Comparison of ENCODE assay signal across 32 cellular contexts in the genomic region with DNA sequence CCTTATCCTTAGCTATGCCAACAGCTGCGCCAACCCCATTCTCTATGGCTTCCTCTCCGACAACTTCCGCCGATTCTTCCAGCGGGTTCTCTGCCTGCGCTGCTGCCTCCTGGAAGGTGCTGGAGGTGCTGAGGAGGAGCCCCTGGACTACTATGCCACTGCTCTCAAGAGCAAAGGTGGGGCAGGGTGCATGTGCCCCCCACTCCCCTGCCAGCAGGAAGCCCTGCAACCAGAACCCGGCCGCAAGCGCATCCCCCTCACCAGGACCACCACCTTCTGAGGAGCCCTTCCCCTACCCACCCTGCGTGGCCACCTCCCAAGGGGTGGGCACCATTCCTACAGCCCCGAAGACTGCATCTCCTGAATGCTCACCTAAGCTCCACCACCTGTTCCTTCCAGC. TPM values are rescaled to one million over a fixed set of nuclear protein-coding genes. Genes with fewer than 3 reads are reported as not detected.
"Had no signal": no experiment of that assay in that cellular context is flagged by ENCODE, and none has a peak within 500 bp of the region (broad histone marks: within the 10 kb centered on the region; RNA-seq: fewer than 3 reads in every experiment).

No MANE protein-coding gene starts in this region.

- H3K36me3 Mint-ChIP-seq: activated naive CD8-positive, alpha-beta T cell treated with anti-CD3 and anti-CD28 coated beads for 36 hours had no signal

- H3K36me3 ChIP-seq: breast epithelium, MG63, SJCRH30, WERI-Rb-1 had no signal

- H3K4me1 Mint-ChIP-seq: activated CD4-positive, alpha-beta T cell treated with anti-CD3 and anti-CD28 coated beads, Interleukin-2, amount 10 ng/mL, durations not matched to agents 24 days and 14 days; activated naive CD8-positive, alpha-beta T cell treated with anti-CD3 and anti-CD28 coated beads for 36 hours; activated T-helper 17 cell treated with anti-CD3 and anti-CD28 coated beads, Interleukin-2, amount 50 U/mL, for 72 hours had no signal

- DNase-seq: activated CD4-positive, alpha-beta T cell treated with anti-CD3 and anti-CD28 coated beads, Interleukin-2, amount 10 ng/mL, durations not matched to agents 24 days and 14 days; activated CD4-positive, alpha-beta T cell treated with anti-CD3 and anti-CD28 coated beads, Interleukin-2, amount 50 U/mL, for 4 hours; activated CD8-positive, alpha-beta T cell treated with anti-CD3 and anti-CD28 coated beads for 36 hours; activated effector memory CD4-positive, alpha-beta T cell treated with anti-CD3 and anti-CD28 coated beads, Interleukin-2, amount 50 U/mL, for 16 hours; activated naive CD4-positive, alpha-beta T cell; activated naive CD4-positive, alpha-beta T cell treated with anti-CD3 and anti-CD28 coated beads, Interleukin-2, amount 50 U/mL, for 16 hours; activated naive CD8-positive, alpha-beta T cell treated with anti-CD3 and anti-CD28 coated beads for 36 hours; activated T-cell treated with anti-CD3 and anti-CD28 coated beads, Interleukin-2, amount 50 U/mL, for 1 hour; activated T-cell treated with anti-CD3 and anti-CD28 coated beads, Interleukin-2, amount 50 U/mL, for 72 hours; amniotic stem cell; aorta; caudate nucleus; Karpas-422; MG63; NCI-H1048; NCI-H1436; NCI-H1694; NCI-H2029; NCI-H524 treated with DMSO at 0.1 percent for 48 hours; SHP77; T1000; WERI-Rb-1 had no signal

- H3K27ac ChIP-seq: breast epithelium, SJCRH30, SK-N-MC, WERI-Rb-1 had no signal

- H3K27ac Mint-ChIP-seq: activated CD4-positive, alpha-beta T cell treated with anti-CD3 and anti-CD28 coated beads, Interleukin-2, amount 10 ng/mL, durations not matched to agents 24 days and 14 days; activated CD8-positive, alpha-beta T cell treated with anti-CD3 and anti-CD28 coated beads for 36 hours; activated naive CD8-positive, alpha-beta T cell treated with anti-CD3 and anti-CD28 coated beads for 36 hours; activated T-cell treated with anti-CD3 and anti-CD28 coated beads, Interleukin-2, amount 50 U/mL, for 72 hours; activated T-helper 17 cell treated with anti-CD3 and anti-CD28 coated beads, Interleukin-2, amount 50 U/mL, for 72 hours had no signal

- H3K4me3 Mint-ChIP-seq: activated CD4-positive, alpha-beta T cell treated with anti-CD3 and anti-CD28 coated beads, Interleukin-2, amount 10 ng/mL, durations not matched to agents 24 days and 14 days; activated CD8-positive, alpha-beta T cell treated with anti-CD3 and anti-CD28 coated beads for 36 hours; activated naive CD8-positive, alpha-beta T cell treated with anti-CD3 and anti-CD28 coated beads for 36 hours; activated T-cell treated with anti-CD3 and anti-CD28 coated beads, Interleukin-2, amount 50 U/mL, for 72 hours; activated T-helper 17 cell treated with anti-CD3 and anti-CD28 coated beads, Interleukin-2, amount 50 U/mL, for 72 hours had no signal

- H3K27me3 ChIP-seq: MG63, SJCRH30 had no signal

- H3K9me3 Mint-ChIP-seq: activated CD4-positive, alpha-beta T cell treated with anti-CD3 and anti-CD28 coated beads, Interleukin-2, amount 10 ng/mL, durations not matched to agents 24 days and 14 days; activated CD8-positive, alpha-beta T cell treated with anti-CD3 and anti-CD28 coated beads for 36 hours; activated naive CD8-positive, alpha-beta T cell treated with anti-CD3 and anti-CD28 coated beads for 36 hours; activated T-cell treated with anti-CD3 and anti-CD28 coated beads, Interleukin-2, amount 50 U/mL, for 72 hours; activated T-helper 17 cell treated with anti-CD3 and anti-CD28 coated beads, Interleukin-2, amount 50 U/mL, for 72 hours had no signal

- H3K4me3 ChIP-seq: breast epithelium, MG63, SJCRH30, SK-N-MC had no signal

- ATAC-seq: activated CD8-positive, alpha-beta T cell treated with anti-CD3 and anti-CD28 coated beads for 36 hours; activated T-cell treated with anti-CD3 and anti-CD28 coated beads, Interleukin-2, amount 50 U/mL, for 72 hours; activated T-helper 17 cell treated with anti-CD3 and anti-CD28 coated beads, Interleukin-2, amount 50 U/mL, for 72 hours; Panc1 had no signal

- H3K9me3 ChIP-seq: breast epithelium, MG63, SJCRH30 had no signal

- H3K4me1 ChIP-seq: breast epithelium had no signal

RNA-seq across cellular contexts. Expression of a gene that starts 1.3 kb away (rescaled TPM):
- total RNA-seq: activated CD4-positive, alpha-beta T cell treated with anti-CD3 and anti-CD28 coated beads, Interleukin-2, amount 10 ng/mL, durations not matched to agents 24 days and 14 days; activated CD8-positive, alpha-beta memory T cell treated with anti-CD3 and anti-CD28 coated beads for 36 hours; activated CD8-positive, alpha-beta T cell treated with anti-CD3 and anti-CD28 coated beads for 36 hours; activated naive CD8-positive, alpha-beta T cell treated with anti-CD3 and anti-CD28 coated beads for 36 hours; activated T-cell treated with anti-CD3 and anti-CD28 coated beads, Interleukin-2, amount 50 U/mL, for 72 hours; activated T-helper 17 cell treated with anti-CD3 and anti-CD28 coated beads, Interleukin-2, amount 50 U/mL, for 72 hours; aorta; breast epithelium; NCI-H460; RPMI7951; SJCRH30; T-helper 1 cell treated with Interleukin-12 subunit alpha and Interleukin-12 subunit beta and Interleukin-4 antibody, amounts not matched to agents 30 ng/mL and 1 ng/mL, for 36 hours; T-helper 2 cell treated with Interferon-gamma antibody and Interleukin-4, amounts not matched to agents 100 ng/mL and 5 ng/mL, for 36 hours had no signal
- polyA plus RNA-seq: aorta had no signal

RNA-seq across cellular contexts. Expression of a gene that starts 13.1 kb away (rescaled TPM):
- total RNA-seq: activated CD4-positive, alpha-beta T cell treated with anti-CD3 and anti-CD28 coated beads, Interleukin-2, amount 10 ng/mL, durations not matched to agents 24 days and 14 days; activated CD8-positive, alpha-beta memory T cell treated with anti-CD3 and anti-CD28 coated beads for 36 hours; activated CD8-positive, alpha-beta T cell treated with anti-CD3 and anti-CD28 coated beads for 36 hours; activated naive CD8-positive, alpha-beta T cell treated with anti-CD3 and anti-CD28 coated beads for 36 hours; activated T-cell treated with anti-CD3 and anti-CD28 coated beads, Interleukin-2, amount 50 U/mL, for 72 hours; SJCRH30; T-helper 1 cell treated with Interleukin-12 subunit alpha and Interleukin-12 subunit beta and Interleukin-4 antibody, amounts not matched to agents 30 ng/mL and 1 ng/mL, for 36 hours; T-helper 2 cell treated with Interferon-gamma antibody and Interleukin-4, amounts not matched to agents 100 ng/mL and 5 ng/mL, for 36 hours had no signal

RNA-seq across cellular contexts. Expression of a gene that starts 49.8 kb away (rescaled TPM):
- total RNA-seq: NCI-H460, SJCRH30 had no signal
